In the genomic region with DNA sequence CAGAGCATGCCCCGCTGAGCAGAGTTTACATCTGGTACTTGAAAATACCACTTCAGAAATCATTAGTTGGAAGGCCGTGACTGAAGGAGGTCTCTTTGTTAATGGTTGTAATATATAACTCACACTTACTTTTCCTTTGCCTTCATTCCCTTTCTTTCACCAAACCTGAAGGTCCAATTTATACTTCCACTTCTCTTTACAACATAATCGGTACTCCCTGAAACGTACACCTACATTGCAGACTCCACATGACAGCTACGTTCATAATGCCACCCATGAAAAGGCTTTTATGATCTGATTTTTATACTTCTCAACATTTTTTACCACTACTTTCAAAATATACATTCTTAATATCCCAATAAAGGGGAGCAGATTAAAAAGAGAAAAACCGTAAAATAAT, we compare ENCODE assay signal across 20 cellular contexts.
"Had no signal": no experiment of that assay in that cellular context is flagged by ENCODE, and none has a peak within 500 bp of the region (broad histone marks: within the 10 kb centered on the region; RNA-seq: fewer than 3 reads in every experiment).

No MANE protein-coding gene starts in this region.

- DNase-seq: activated CD4-positive, alpha-beta T cell treated with anti-CD3 and anti-CD28 coated beads for 1 hour; activated CD4-positive, alpha-beta T cell treated with anti-CD3 and anti-CD28 coated beads, Interleukin-2, amount 50 U/mL, for 1 hour; activated CD8-positive, alpha-beta T cell treated with anti-CD3 and anti-CD28 coated beads, Interleukin-2, amount 10 ng/mL, durations not matched to agents 7 days and 5 days; activated gamma-delta T cell treated with Interleukin-2 at 50 U/mL for 16 hours; aorta; brain microvascular endothelial cell; caudate nucleus; effector CD4-positive, alpha-beta T cell; foreskin melanocyte; immature natural killer cell; naive B cell; stimulated activated CD4-positive, alpha-beta T cell treated with anti-CD3 and anti-CD28 coated beads, Interleukin-4, amount 100 ng/mL, for 1 hour; stimulated activated naive CD4-positive, alpha-beta T cell; T-helper 9 cell; upper lobe of left lung had no signal

- H3K36me3 ChIP-seq: brain microvascular endothelial cell, neural progenitor cell, thoracic aorta, upper lobe of left lung had no signal

- H3K4me1 Mint-ChIP-seq: activated naive CD4-positive, alpha-beta T cell treated with anti-CD3 and anti-CD28 coated beads, Interleukin-2, amount 50 U/mL, for 24 hours; immature natural killer cell; naive B cell; neural progenitor cell had no signal

- H3K4me1 ChIP-seq: neural progenitor cell, upper lobe of left lung had no signal

- H3K27ac Mint-ChIP-seq: activated CD8-positive, alpha-beta T cell treated with anti-CD3 and anti-CD28 coated beads, Interleukin-2, amount 10 ng/mL, durations not matched to agents 7 days and 5 days; activated naive CD4-positive, alpha-beta T cell treated with anti-CD3 and anti-CD28 coated beads, Interleukin-2, amount 50 U/mL, for 24 hours; dendritic cell treated with granulocyte-macrophage colony-stimulating factor and Interleukin-4, amounts not matched to agents 40 ng/mL and 50 ng/mL, for 4 days; immature natural killer cell; naive B cell; neural progenitor cell had no signal

- H3K4me3 ChIP-seq: lung, neural progenitor cell, thoracic aorta, upper lobe of left lung had no signal

- H3K9me3 ChIP-seq: thoracic aorta, upper lobe of left lung had no signal

- H3K27ac ChIP-seq: brain microvascular endothelial cell, neural progenitor cell, thoracic aorta, upper lobe of left lung had no signal

- H3K27me3 ChIP-seq: brain microvascular endothelial cell, neural progenitor cell, upper lobe of left lung had no signal

- H3K36me3 Mint-ChIP-seq: activated naive CD4-positive, alpha-beta T cell treated with anti-CD3 and anti-CD28 coated beads, Interleukin-2, amount 50 U/mL, for 24 hours; immature natural killer cell had no signal

- H3K27me3 Mint-ChIP-seq: dendritic cell treated with granulocyte-macrophage colony-stimulating factor and Interleukin-4, amounts not matched to agents 40 ng/mL and 50 ng/mL, for 4 days had no signal

- H3K4me3 Mint-ChIP-seq: activated CD8-positive, alpha-beta T cell treated with anti-CD3 and anti-CD28 coated beads, Interleukin-2, amount 10 ng/mL, durations not matched to agents 7 days and 5 days; activated naive CD4-positive, alpha-beta T cell treated with anti-CD3 and anti-CD28 coated beads, Interleukin-2, amount 50 U/mL, for 24 hours; dendritic cell treated with granulocyte-macrophage colony-stimulating factor and Interleukin-4, amounts not matched to agents 40 ng/mL and 50 ng/mL, for 4 days; immature natural killer cell; naive B cell; neural progenitor cell had no signal
